9 cellular contexts compared by ENCODE assay signal in the genomic region with DNA sequence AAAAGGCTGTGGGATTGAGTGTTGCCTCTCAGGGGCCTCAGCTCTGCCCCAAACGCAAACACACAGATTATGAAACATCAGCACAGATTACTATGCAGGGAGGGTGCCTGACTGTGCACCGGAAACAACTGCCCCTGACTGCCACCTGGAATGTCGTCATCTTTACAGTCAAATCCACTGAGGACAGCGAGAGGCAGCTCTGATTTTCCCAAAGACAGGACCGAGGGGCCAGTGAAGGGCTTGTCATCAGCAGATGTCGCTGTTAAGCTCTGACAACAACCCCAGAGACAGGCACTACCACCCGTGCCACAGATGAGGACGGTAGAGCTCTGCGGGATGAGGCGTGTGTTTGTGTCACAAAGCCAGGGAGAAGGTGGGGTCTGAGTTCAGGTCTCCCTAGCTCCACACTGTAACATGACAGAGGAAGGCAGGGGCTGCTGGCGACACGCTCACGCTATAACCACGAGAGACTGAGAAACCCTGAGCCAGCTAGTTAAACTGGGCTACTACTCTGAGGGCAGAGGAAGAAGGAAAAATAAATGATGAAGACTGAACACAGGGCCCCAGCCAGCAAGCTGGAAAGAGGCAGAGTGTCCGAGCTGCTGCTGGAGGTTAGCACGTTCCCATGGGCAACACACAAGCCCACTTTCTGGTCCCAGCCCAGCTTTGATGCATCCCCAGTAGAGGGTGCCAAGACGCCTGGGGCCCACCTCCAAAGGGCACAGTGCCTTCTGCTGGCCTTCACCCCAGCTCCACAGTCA. TPM values are rescaled to one million over a fixed set of nuclear protein-coding genes. Genes with fewer than 3 reads are reported as not detected.
DNase-seq lines count a peak whose midpoint lies in the region; ATAC-seq and TF ChIP-seq lines count a peak whose summit lies in the region.
"Had no signal": no experiment of that assay in that cellular context is flagged by ENCODE, and none has a peak within 500 bp of the region (broad histone marks: within the 10 kb centered on the region; RNA-seq: fewer than 3 reads in every experiment).

No MANE protein-coding gene starts in this region.

- H3K79me2 ChIP-seq in GM23338 (replicated peaks; ENCODE audit: insufficient read depth), result no peaks in the 10 kb centered on the region

- intact Hi-C loops in right lobe of liver (cut with DNase I) (no loop called here), body of pancreas (cut with DNase I) (no loop called here)

- H3K27me3 ChIP-seq in AG04450 (ENCODE audit: control insufficient read depth, insufficient read depth, low read length) (no peaks in the 10 kb centered on the region), GM23338 (ENCODE audit: insufficient read depth) (no peaks in the 10 kb centered on the region), right lobe of liver (no peaks in the 10 kb centered on the region), body of pancreas (no peaks in the 10 kb centered on the region)

- H3K4me3 ChIP-seq in AG04450 (ENCODE audit: low read depth, low read length) (no peak overlapping the region), GM23338 (no peak overlapping the region), right lobe of liver (no peak overlapping the region), body of pancreas (no peak overlapping the region)

- H3K9me3 ChIP-seq in AG04450 (ENCODE audit: control insufficient read depth, insufficient read depth, low read length), result no peaks in the 10 kb centered on the region; the same call in 1 of the 2 replicates
- H3K9me3 ChIP-seq in right lobe of liver, result no peaks in the 10 kb centered on the region
- no peaks in the 10 kb centered on the region for H3K9me3 ChIP-seq in body of pancreas

- no peak overlapping the region for H2AFZ ChIP-seq in GM23338

- no peak for DNase-seq in AG04450 (ENCODE audit: low read depth, low spot score)
- DNase-seq in GM23338 (ENCODE audit: low spot score), result peak; percentile 55
- DNase-seq in WTC11 (ENCODE audit: low spot score), result peak; percentile 41
- DNase-seq in right lobe of liver, result no peak
- no peak for DNase-seq in NCI-H345 treated with DMSO at 0.1 percent for 48 hours (lab: John Stamatoyannopoulos, UW; ENCODE audit: unreplicated experiment)
- DNase-seq in body of pancreas, result no peak
- DNase-seq: amniotic stem cell had no signal

- H3K36me3 Mint-ChIP-seq in GM23338 (ENCODE audit: low read depth) (no peaks in the 10 kb centered on the region), WTC11 (no peaks in the 10 kb centered on the region)

- H3K4me1 ChIP-seq in GM23338 (ENCODE audit: insufficient read depth) (peaks cover 27% of the 10 kb centered on the region), right lobe of liver (no peaks in the 10 kb centered on the region), body of pancreas (no peaks in the 10 kb centered on the region)

- TF ChIP-seq CTCF in AG04450 (IDR thresholded peaks at IDR 0.05; ENCODE audit: low read depth, low read length) (0 out of 2 replicates have a peak, but pooled peaks have one; percentile 14), GM23338 (conservative IDR thresholded peaks at IDR 0.05; ENCODE audit: low read depth in 2 of 2) (peak; percentile 28 to 73), WTC11 (IDR thresholded peaks at IDR 0.05) (no peak), right lobe of liver (IDR thresholded peaks at IDR 0.05) (peak; percentile 19 to 27 (median 24)), body of pancreas (IDR thresholded peaks at IDR 0.05) (no peak)

- no peak overlapping the region for H3K27ac ChIP-seq in AG04450 (ENCODE audit: low read depth, low read length)
- no peak overlapping the region for H3K27ac ChIP-seq in GM23338 (ENCODE audit: low read depth)
- H3K27ac ChIP-seq in right lobe of liver, result peak overlapping the region in 1 of 3 donors; percentile 8
- H3K27ac ChIP-seq in body of pancreas, result no peak overlapping the region

- H3K27me3 Mint-ChIP-seq in GM23338 (ENCODE audit: insufficient read depth, low read depth, poor library complexity) (peaks cover 7% of the 10 kb centered on the region), WTC11 (ENCODE audit: low read depth) (no peaks in the 10 kb centered on the region)

- CTCF ChIA-PET in AG04450 (lab: Charles Lee), result interaction anchor here (0.7 to 1.2 kb wide), 3 partner anchors 52 to 58 kb away, joined by 3 read pairs; no protein-coding TSS in a partner anchor
- CTCF ChIA-PET in WTC11 (lab: Charles Lee), result interaction anchor here (0.7 to 2.3 kb wide), 31 partner anchors 9 to 343 kb away, joined by 3 to 20 read pairs (median 6); a partner anchor contains a TSS

- H3K4me1 Mint-ChIP-seq in GM23338, result peaks cover 58% of the 10 kb centered on the region
- H3K4me1 Mint-ChIP-seq in WTC11, result peaks cover 64% of the 10 kb centered on the region

- H3K36me3 ChIP-seq in GM23338 (ENCODE audit: insufficient read depth), result no peaks in the 10 kb centered on the region
- no peaks in the 10 kb centered on the region for H3K36me3 ChIP-seq in right lobe of liver
- no peaks in the 10 kb centered on the region for H3K36me3 ChIP-seq in body of pancreas (replicated peaks in 1 of 2; ENCODE audit: insufficient read depth in 1 of 2, low read depth in 2 of 2)

- no peaks in the 10 kb centered on the region for H3K9me2 ChIP-seq in GM23338 (ENCODE audit: insufficient read depth)

- H3K4me3 Mint-ChIP-seq in GM23338, result no peak overlapping the region
- H3K4me3 Mint-ChIP-seq in WTC11, result no peak overlapping the region

- no peaks in the 10 kb centered on the region; the same call in 1 of the 2 replicates for H4K20me1 ChIP-seq in GM23338 (replicated peaks; ENCODE audit: insufficient read depth)

- H3K9me3 Mint-ChIP-seq in GM23338 (no peaks in the 10 kb centered on the region), WTC11 (no peaks in the 10 kb centered on the region)

- ATAC-seq in GM23338 (peak; percentile 48), WTC11 (peak; percentile 62), right lobe of liver (peak; percentile 36 to 76 (median 58)), GM21423 (IDR thresholded peaks at IDR 0.05; ENCODE audit: unreplicated experiment) (no peak), body of pancreas (no peak), HG03460 (IDR thresholded peaks at IDR 0.05; ENCODE audit: unreplicated experiment) (no peak)

- H3K27ac Mint-ChIP-seq in GM23338 (peak overlapping the region; percentile 76; the same call in 1 of the 2 replicates), WTC11 (peak overlapping the region; percentile 12; the same call in 1 of the 2 replicates)

- TF ChIP-seq POLR2A in right lobe of liver (IDR thresholded peaks at IDR 0.05) (no peak), body of pancreas (IDR thresholded peaks at IDR 0.05) (no peak)

- WGBS in right lobe of liver (ENCODE audit: insufficient coverage, low coverage, low lambda C conversion rate, missing lambda C conversion rate), result 54% methylated on average over 17 of the region's 17 CpGs
- 70 to 86% methylated on average over 17 of the region's 17 CpGs for WGBS in body of pancreas, 2 donors

- H3K4me2 ChIP-seq in GM23338, result no peak overlapping the region

- POLR2A ChIA-PET in AG04450 (lab: Yijun Ruan, JAX) (no interaction called here), WTC11 (lab: Charles Lee) (interaction anchor here (1.4 kb wide), 1 partner anchor 47 kb away, joined by 5 read pairs; a partner anchor contains a TSS)

- H3F3A ChIP-seq in GM23338 (replicated peaks; ENCODE audit: low read depth), result no peaks in the 10 kb centered on the region

TF ChIP-seq in GM23338, 12 proteins besides CTCF, POLR2A, EP300 and RAD21 (continues in another document):
- TF ChIP-seq ZNF114 (CRISPR knock-in tag; IDR thresholded peaks at IDR 0.05), result no peak

TF ChIP-seq in WTC11, 78 proteins besides CTCF, POLR2A, EP300 and RAD21 (continues in another document):
- TF ChIP-seq, protein P1, sequence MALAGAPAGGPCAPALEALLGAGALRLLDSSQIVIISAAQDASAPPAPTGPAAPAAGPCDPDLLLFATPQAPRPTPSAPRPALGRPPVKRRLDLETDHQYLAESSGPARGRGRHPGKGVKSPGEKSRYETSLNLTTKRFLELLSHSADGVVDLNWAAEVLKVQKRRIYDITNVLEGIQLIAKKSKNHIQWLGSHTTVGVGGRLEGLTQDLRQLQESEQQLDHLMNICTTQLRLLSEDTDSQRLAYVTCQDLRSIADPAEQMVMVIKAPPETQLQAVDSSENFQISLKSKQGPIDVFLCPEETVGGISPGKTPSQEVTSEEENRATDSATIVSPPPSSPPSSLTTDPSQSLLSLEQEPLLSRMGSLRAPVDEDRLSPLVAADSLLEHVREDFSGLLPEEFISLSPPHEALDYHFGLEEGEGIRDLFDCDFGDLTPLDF (CRISPR knock-in tag; IDR thresholded peaks at IDR 0.05), result no peak
- no peak for TF ChIP-seq JAZF1 (CRISPR knock-in tag; IDR thresholded peaks at IDR 0.05)
- TF ChIP-seq, protein P2, sequence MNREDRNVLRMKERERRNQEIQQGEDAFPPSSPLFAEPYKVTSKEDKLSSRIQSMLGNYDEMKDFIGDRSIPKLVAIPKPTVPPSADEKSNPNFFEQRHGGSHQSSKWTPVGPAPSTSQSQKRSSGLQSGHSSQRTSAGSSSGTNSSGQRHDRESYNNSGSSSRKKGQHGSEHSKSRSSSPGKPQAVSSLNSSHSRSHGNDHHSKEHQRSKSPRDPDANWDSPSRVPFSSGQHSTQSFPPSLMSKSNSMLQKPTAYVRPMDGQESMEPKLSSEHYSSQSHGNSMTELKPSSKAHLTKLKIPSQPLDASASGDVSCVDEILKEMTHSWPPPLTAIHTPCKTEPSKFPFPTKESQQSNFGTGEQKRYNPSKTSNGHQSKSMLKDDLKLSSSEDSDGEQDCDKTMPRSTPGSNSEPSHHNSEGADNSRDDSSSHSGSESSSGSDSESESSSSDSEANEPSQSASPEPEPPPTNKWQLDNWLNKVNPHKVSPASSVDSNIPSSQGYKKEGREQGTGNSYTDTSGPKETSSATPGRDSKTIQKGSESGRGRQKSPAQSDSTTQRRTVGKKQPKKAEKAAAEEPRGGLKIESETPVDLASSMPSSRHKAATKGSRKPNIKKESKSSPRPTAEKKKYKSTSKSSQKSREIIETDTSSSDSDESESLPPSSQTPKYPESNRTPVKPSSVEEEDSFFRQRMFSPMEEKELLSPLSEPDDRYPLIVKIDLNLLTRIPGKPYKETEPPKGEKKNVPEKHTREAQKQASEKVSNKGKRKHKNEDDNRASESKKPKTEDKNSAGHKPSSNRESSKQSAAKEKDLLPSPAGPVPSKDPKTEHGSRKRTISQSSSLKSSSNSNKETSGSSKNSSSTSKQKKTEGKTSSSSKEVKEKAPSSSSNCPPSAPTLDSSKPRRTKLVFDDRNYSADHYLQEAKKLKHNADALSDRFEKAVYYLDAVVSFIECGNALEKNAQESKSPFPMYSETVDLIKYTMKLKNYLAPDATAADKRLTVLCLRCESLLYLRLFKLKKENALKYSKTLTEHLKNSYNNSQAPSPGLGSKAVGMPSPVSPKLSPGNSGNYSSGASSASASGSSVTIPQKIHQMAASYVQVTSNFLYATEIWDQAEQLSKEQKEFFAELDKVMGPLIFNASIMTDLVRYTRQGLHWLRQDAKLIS (CRISPR knock-in tag; IDR thresholded peaks at IDR 0.05; ENCODE audit: borderline replicate concordance), result no peak

RNA-seq across cellular contexts. Expression of a gene that starts 47.0 kb away (rescaled TPM):
- polyA plus RNA-seq in AG04450 (2011; rRNA removed) (9.6 and 11.2 TPM in 2 replicates), GM23338 (2016; fragmentation: Nextera tagmentation; extraction: Ambion mirVana) (6.9 and 8.3 TPM in 2 replicates)
- polyA minus RNA-seq in AG04450 (2011; rRNA and poly(A)+ RNA removed), result 8.1 and 10.0 TPM in 2 replicates
- 17.2 and 18.5 TPM in 2 replicates for total RNA-seq in GM23338 (2014; rRNA removed; shearing (Covaris generic))
- total RNA-seq in WTC11 (2021) (13.0 to 14.4 TPM (median 13.6 TPM) in 3 replicates), right lobe of liver (1 to 10 TPM; 1.1 to 5.5 (median 2.1) TPM), body of pancreas (1 to 10 TPM; 2.6 to 3.1 TPM)

Comparison
In these comparisons a context has a peak if more than half of its experiments do, and no peak if none do; other contexts are left out.
1. DNase-seq: peak in GM23338 (single experiment) and WTC11 (single experiment); none in AG04450 (single experiment), right lobe of liver (0 of 3), NCI-H345 treated with DMSO at 0.1 percent for 48 hours (single experiment) and body of pancreas (0 of 4).
2. CTCF ChIP-seq: peak in AG04450 (single experiment), GM23338 (2 of 2) and right lobe of liver (4 of 4); none in WTC11 (single experiment) and body of pancreas (0 of 7).
3. ATAC-seq: peak in GM23338 (single experiment), WTC11 (single experiment) and right lobe of liver (4 of 4); none in GM21423 (single experiment), body of pancreas (single experiment) and HG03460 (single experiment).